In the genomic region with DNA sequence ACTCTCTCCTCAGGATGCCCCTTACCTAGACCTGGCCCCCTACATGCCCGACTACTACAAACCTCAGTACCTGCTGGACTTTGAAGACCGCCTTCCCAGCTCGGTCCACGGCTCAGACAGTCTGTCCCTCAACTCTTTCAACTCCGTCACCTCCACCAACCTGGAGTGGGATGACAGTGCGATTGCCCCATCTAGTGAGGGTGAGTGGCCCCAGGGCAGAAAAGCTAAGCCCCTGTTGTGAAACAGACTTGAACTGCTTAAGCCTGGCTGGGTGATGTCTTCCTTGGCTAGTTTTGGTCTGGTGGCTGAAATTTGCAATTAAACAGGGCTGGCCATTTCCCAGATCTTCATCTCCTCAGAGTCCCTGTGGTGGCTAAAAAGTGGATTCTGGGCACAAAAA, we compare ENCODE assay signal across 1 cellular context.
TF ChIP-seq lines count a peak whose summit lies in the region.

No MANE protein-coding gene starts in this region.

TF ChIP-seq in GM12878, 131 proteins besides CTCF, POLR2A, EP300 and RAD21:
- TF ChIP-seq SP1 (IDR thresholded peaks at IDR 0.05; ENCODE audit: low read depth, low read length) (no peak), ZNF384 (IDR thresholded peaks at IDR 0.05; ENCODE audit: borderline replicate concordance, low read depth, low read length) (no peak)
- TF ChIP-seq, protein P1, sequence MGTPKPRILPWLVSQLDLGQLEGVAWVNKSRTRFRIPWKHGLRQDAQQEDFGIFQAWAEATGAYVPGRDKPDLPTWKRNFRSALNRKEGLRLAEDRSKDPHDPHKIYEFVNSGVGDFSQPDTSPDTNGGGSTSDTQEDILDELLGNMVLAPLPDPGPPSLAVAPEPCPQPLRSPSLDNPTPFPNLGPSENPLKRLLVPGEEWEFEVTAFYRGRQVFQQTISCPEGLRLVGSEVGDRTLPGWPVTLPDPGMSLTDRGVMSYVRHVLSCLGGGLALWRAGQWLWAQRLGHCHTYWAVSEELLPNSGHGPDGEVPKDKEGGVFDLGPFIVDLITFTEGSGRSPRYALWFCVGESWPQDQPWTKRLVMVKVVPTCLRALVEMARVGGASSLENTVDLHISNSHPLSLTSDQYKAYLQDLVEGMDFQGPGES (IDR thresholded peaks at IDR 0.05) = no peak
TF ChIP-seq in GM12878: peak in this region for 0.
